ENCODE assay signal across 9 cellular contexts in genomic region chr11:119315139-119316016, GRCh38. TPM values are rescaled to one million over a fixed set of nuclear protein-coding genes. Genes with fewer than 3 reads are reported as not detected.
A peak's percentile ranks its signal among the peaks of the same experiment; 100 is the strongest.
DNase-seq lines count a peak whose midpoint lies in the region; ATAC-seq and TF ChIP-seq lines count a peak whose summit lies in the region.
"Had no signal": no experiment of that assay in that cellular context is flagged by ENCODE, and none has a peak within 500 bp of the region (broad histone marks: within the 10 kb centered on the region; RNA-seq: fewer than 3 reads in every experiment).

No MANE protein-coding gene starts in this region.

- H3K36me3 ChIP-seq in PC-9 (ENCODE audit: low read depth) (no peaks in the 10 kb centered on the region), ascending aorta (peaks cover 45 to 49% of the 10 kb centered on the region in 2 donors)

- POLR2A ChIA-PET in PC-9 (lab: Charles Lee; ENCODE audit: unreplicated experiment) = interaction anchor here (0.5 to 0.6 kb wide), 3 partner anchors 19 to 516 kb away, joined by 3 to 4 read pairs (median 4); partner anchors contain the start of gene RNF26

- no peak overlapping the region for H3K27ac ChIP-seq in PC-9
- peak overlapping the region; percentile 98 to 99 for H3K27ac ChIP-seq in ascending aorta

- peak overlapping the region; percentile 96 for H3K4me2 ChIP-seq in PC-9

- H3K27me3 ChIP-seq in PC-9 (ENCODE audit: insufficient read depth, low read depth) (peaks cover 20% of the 10 kb centered on the region), ascending aorta (no peaks in the 10 kb centered on the region)

- H3K9me2 ChIP-seq in PC-9 (ENCODE audit: insufficient read depth) = no peaks in the 10 kb centered on the region

- BruUV-seq in PC-9 (replicated peaks; lab: Mats Ljungman, UMichigan) = no TSS peak

- TF ChIP-seq CTCF in PC-9 (conservative IDR thresholded peaks at IDR 0.05) (peak; percentile 34; the same call in 1 of the 2 replicates), ascending aorta (IDR thresholded peaks at IDR 0.05) (peak; percentile 11 to 24 (median 22))

- CTCF ChIA-PET in PC-9 (lab: Charles Lee) = interaction anchor here (0.6 kb wide), 2 partner anchors 144 to 632 kb away, joined by 3 read pairs; no protein-coding TSS in a partner anchor

- DNase-seq in stimulated activated CD4-positive, alpha-beta T cell treated with anti-CD3 and anti-CD28 coated beads, Interleukin-15, amount 100 ng/mL, for 24 hours = peak; percentile 67
- DNase-seq in stimulated activated CD4-positive, alpha-beta T cell treated with anti-CD3 and anti-CD28 coated beads, Interleukin-2, amount 100 ng/mL, for 48 hours = no peak
- peak; percentile 65 to 71 for DNase-seq in PC-9
- DNase-seq in ascending aorta (ENCODE audit: low spot score in 2 of 2) = peak in 1 of 2 donors; percentile 82
- peak in 30 of 51 donors; percentile 31 to 87 (median 70) for DNase-seq in hypothalamus (lab: John Stamatoyannopoulos, UW)
- peak; percentile 72 for DNase-seq in sciatic nerve (ENCODE audit: low spot score)
- DNase-seq in SIG-M5 treated with dmso at 0.1 percent for 504 hours (lab: John Stamatoyannopoulos, UW; ENCODE audit: unreplicated experiment) = no peak
- no peak for DNase-seq in posterior vena cava (ENCODE audit: low spot score)

- H3K4me1 ChIP-seq in PC-9 (replicated peaks; ENCODE audit: insufficient read depth) (peaks cover 31% of the 10 kb centered on the region), ascending aorta (peaks cover 20 to 60% of the 10 kb centered on the region in 2 donors)

- intact Hi-C loops in PC-9 (cut with micrococcal nuclease; ENCODE audit: unreplicated experiment) (loop anchor here (5.0 kb wide), 3 partner anchors 108 to 403 kb away; partner anchors contain the start of genes CBL and DPAGT1), ascending aorta (cut with DNase I) (loop anchor here (1.0 to 5.0 kb wide), 4 partner anchors 9 to 693 kb away; partner anchors contain the start of genes BCL9L and DPAGT1), sciatic nerve (cut with DNase I) (no loop called here), posterior vena cava (cut with DNase I) (no loop called here)

- peaks cover 15% of the 10 kb centered on the region; the same call in 1 of the 2 replicates for H3F3A ChIP-seq in PC-9 (ENCODE audit: insufficient read depth, low read depth)

- H3K79me2 ChIP-seq in PC-9 (ENCODE audit: low read depth) = no peaks in the 10 kb centered on the region

- H3K4me3 ChIP-seq in PC-9 (peak overlapping the region; percentile 67), ascending aorta (peak overlapping the region; percentile 80 to 92)

- peak overlapping the region; percentile 78; the same call in 1 of the 2 replicates for H2AFZ ChIP-seq in PC-9

- no peaks in the 10 kb centered on the region for H4K20me1 ChIP-seq in PC-9 (ENCODE audit: insufficient read depth)

- peak; percentile 48 for ATAC-seq in sciatic nerve

- no peaks in the 10 kb centered on the region for H3K9me3 ChIP-seq in PC-9 (ENCODE audit: insufficient read depth, low read depth)
- H3K9me3 ChIP-seq in ascending aorta = no peaks in the 10 kb centered on the region

RNA-seq across cellular contexts. Expression of gene MCAM, which starts 1.6 kb away (rescaled TPM):
- total RNA-seq in PC-9 (2021) = 38.8 and 54.5 TPM in 2 replicates
- total RNA-seq in ascending aorta = 2,975 TPM
- total RNA-seq in sciatic nerve = 146 TPM
- 100 to 1,000 TPM; 528 to 559 TPM for total RNA-seq in posterior vena cava

RNA-seq across cellular contexts. Expression of gene RNF26, which starts 18.9 kb away (rescaled TPM):
- total RNA-seq in PC-9 (2021) (55.0 and 64.3 TPM in 2 replicates), ascending aorta (16.8 TPM), sciatic nerve (17.4 TPM), posterior vena cava (10 to 100 TPM; 22.1 to 23.3 TPM)

RNA-seq across cellular contexts. Expression of gene C1QTNF5, which starts 25.3 kb away (rescaled TPM):
- not detected in 2 replicates for total RNA-seq in PC-9 (2021)
- 95.8 TPM for total RNA-seq in ascending aorta
- 27.7 TPM for total RNA-seq in sciatic nerve
- 10 to 100 TPM; 57.7 to 63.0 TPM for total RNA-seq in posterior vena cava

RNA-seq across cellular contexts. Expression of gene MFRP, which starts 31.1 kb away (rescaled TPM):
- total RNA-seq in PC-9 (2021) (not detected in 2 replicates), ascending aorta (not detected), sciatic nerve (not detected), posterior vena cava (not detected)
- total RNA-seq: dermis microvascular lymphatic vessel endothelial cell had no signal

Comparison
In these comparisons a context has a peak if more than half of its experiments do, and no peak if none do; other contexts are left out.
1. DNase-seq: peak in stimulated activated CD4-positive, alpha-beta T cell treated with anti-CD3 and anti-CD28 coated beads, Interleukin-15, amount 100 ng/mL, for 24 hours (single experiment), PC-9 (2 of 2), hypothalamus (30 of 51) and sciatic nerve (single experiment); none in stimulated activated CD4-positive, alpha-beta T cell treated with anti-CD3 and anti-CD28 coated beads, Interleukin-2, amount 100 ng/mL, for 48 hours (0 of 2), SIG-M5 treated with dmso at 0.1 percent for 504 hours (single experiment) and posterior vena cava (single experiment).
2. RNA of gene C1QTNF5, which starts 25.3 kb away (total RNA-seq): 95.8 TPM in ascending aorta (single experiment), 57.7 to 63.0 TPM in posterior vena cava and 27.7 TPM in sciatic nerve (single experiment); not detected in PC-9; every median in the first group is over 10 times any median in the second.
3. intact Hi-C loops: an anchor here in PC-9 (5.0 kb wide) and ascending aorta (1.0 to 5.0 kb wide); none called in sciatic nerve and posterior vena cava.